ENCODE assay signal across 8 cellular contexts in the genomic region with DNA sequence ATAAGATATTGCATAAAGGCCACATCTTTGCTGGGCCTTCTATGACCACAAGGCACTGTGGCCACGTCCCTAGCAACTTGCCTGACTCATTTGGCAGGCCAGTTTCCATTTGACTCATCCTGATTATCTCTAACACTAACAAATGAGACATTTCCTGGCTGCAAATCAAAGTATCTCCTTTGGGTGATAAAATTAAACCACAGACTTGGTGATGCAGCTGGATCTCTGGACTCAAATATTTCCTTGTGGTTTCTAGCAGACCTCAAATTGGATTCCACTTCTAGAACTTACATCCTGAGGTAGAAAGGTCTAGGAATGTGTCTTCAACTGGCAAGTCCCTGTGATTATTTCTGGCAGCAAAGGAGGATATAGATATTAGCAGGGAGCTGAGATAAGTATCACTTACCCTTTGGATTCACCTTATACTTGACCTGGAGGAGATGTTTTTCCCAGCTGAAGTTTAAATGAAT.
DNase-seq lines count a peak whose midpoint lies in the region; ATAC-seq and TF ChIP-seq lines count a peak whose summit lies in the region.

No MANE protein-coding gene starts in this region.

- BruUV-seq in Calu3 (replicated peaks; lab: Mats Ljungman, UMichigan) = no TSS peak

- no peak overlapping the region for H3K4me3 ChIP-seq in CD8-positive, alpha-beta T cell (ENCODE audit: low read depth, low read length)

- intact Hi-C loops in Calu3 (cut with micrococcal nuclease; ENCODE audit: unreplicated experiment) = no loop called here
- intact Hi-C loops in left cardiac atrium (cut with DNase I) = no loop called here
- intact Hi-C loops in CD8-positive, alpha-beta T cell (cut with DNase I, micrococcal nuclease) = no loop called here

- H3K27ac ChIP-seq in CD8-positive, alpha-beta T cell (ENCODE audit: low read depth, low read length) = no peak overlapping the region

- H3K9me3 Mint-ChIP-seq in Calu3 (ENCODE audit: low read depth, unreplicated experiment) = peaks cover 2% of the 10 kb centered on the region
- peaks cover 4% of the 10 kb centered on the region for H3K9me3 Mint-ChIP-seq in CD8-positive, alpha-beta T cell
- H3K9me3 Mint-ChIP-seq in activated CD8-positive, alpha-beta T cell treated with anti-CD3 and anti-CD28 coated beads, Interleukin-2, amount 10 ng/mL, durations not matched to agents 7 days and 5 days (ENCODE audit: insufficient read depth) = no peaks in the 10 kb centered on the region

- DNase-seq in Calu3 = peak; percentile 34
- DNase-seq in OCI-M1 (lab: John Stamatoyannopoulos, UW) = peak; percentile 61
- peak; percentile 50 for DNase-seq in left cardiac atrium
- no peak for DNase-seq in CD8-positive, alpha-beta T cell
- DNase-seq in NCI-H345 treated with DMSO at 0.1 percent for 48 hours (lab: John Stamatoyannopoulos, UW; ENCODE audit: unreplicated experiment) = no peak
- no peak for DNase-seq in activated CD8-positive, alpha-beta T cell treated with anti-CD3 and anti-CD28 coated beads, Interleukin-2, amount 10 ng/mL, durations not matched to agents 7 days and 5 days
- no peak for DNase-seq in NCI-H1694 treated with DMSO at 0.1 percent for 48 hours (lab: John Stamatoyannopoulos, UW)

- H3K27me3 Mint-ChIP-seq in Calu3 (ENCODE audit: unreplicated experiment) = no peaks in the 10 kb centered on the region
- H3K27me3 Mint-ChIP-seq in CD8-positive, alpha-beta T cell (ENCODE audit: low read depth) = no peaks in the 10 kb centered on the region
- H3K27me3 Mint-ChIP-seq in activated CD8-positive, alpha-beta T cell treated with anti-CD3 and anti-CD28 coated beads, Interleukin-2, amount 10 ng/mL, durations not matched to agents 7 days and 5 days (ENCODE audit: low read depth) = no peaks in the 10 kb centered on the region

- no peaks in the 10 kb centered on the region for H3K36me3 ChIP-seq in CD8-positive, alpha-beta T cell (ENCODE audit: insufficient read depth, low read length)

- POLR2A ChIA-PET in CD8-positive, alpha-beta T cell (lab: Charles Lee) = no interaction called here
- POLR2A ChIA-PET in activated CD8-positive, alpha-beta T cell treated with anti-CD3 and anti-CD28 coated beads, Interleukin-2, amount 10 ng/mL, durations not matched to agents 7 days and 5 days (lab: Charles Lee) = no interaction called here

- H3K4me1 Mint-ChIP-seq in Calu3 (ENCODE audit: low read depth, unreplicated experiment) = peaks cover 16% of the 10 kb centered on the region
- H3K4me1 Mint-ChIP-seq in CD8-positive, alpha-beta T cell (ENCODE audit: low read depth) = no peaks in the 10 kb centered on the region
- no peaks in the 10 kb centered on the region for H3K4me1 Mint-ChIP-seq in activated CD8-positive, alpha-beta T cell treated with anti-CD3 and anti-CD28 coated beads, Interleukin-2, amount 10 ng/mL, durations not matched to agents 7 days and 5 days (ENCODE audit: low read depth)

- ATAC-seq in HG02623 (IDR thresholded peaks at IDR 0.05; ENCODE audit: unreplicated experiment) (peak; percentile 78), left cardiac atrium (peak; percentile 27 to 97)
- no peak for ATAC-seq in CD8-positive, alpha-beta T cell
- ATAC-seq in activated CD8-positive, alpha-beta T cell treated with anti-CD3 and anti-CD28 coated beads, Interleukin-2, amount 10 ng/mL, durations not matched to agents 7 days and 5 days = no peak

- no peak for TF ChIP-seq CTCF in Calu3 (IDR thresholded peaks at IDR 0.05; ENCODE audit: unreplicated experiment)
- no peak for TF ChIP-seq CTCF in CD8-positive, alpha-beta T cell (IDR thresholded peaks at IDR 0.05)

- CTCF ChIA-PET in Calu3 (lab: Charles Lee) = no interaction called here
- CTCF ChIA-PET in CD8-positive, alpha-beta T cell (lab: Charles Lee) = no interaction called here
- CTCF ChIA-PET in activated CD8-positive, alpha-beta T cell treated with anti-CD3 and anti-CD28 coated beads, Interleukin-2, amount 10 ng/mL, durations not matched to agents 7 days and 5 days (lab: Charles Lee) = no interaction called here

- peaks cover 3% of the 10 kb centered on the region for H3K9me3 ChIP-seq in CD8-positive, alpha-beta T cell (ENCODE audit: low read length)

- peak overlapping the region; percentile 58 for H3K27ac Mint-ChIP-seq in Calu3 (ENCODE audit: unreplicated experiment)
- H3K27ac Mint-ChIP-seq in CD8-positive, alpha-beta T cell = no peak overlapping the region
- no peak overlapping the region for H3K27ac Mint-ChIP-seq in activated CD8-positive, alpha-beta T cell treated with anti-CD3 and anti-CD28 coated beads, Interleukin-2, amount 10 ng/mL, durations not matched to agents 7 days and 5 days

- H3K4me1 ChIP-seq in CD8-positive, alpha-beta T cell (ENCODE audit: insufficient read depth, low read length) = no peaks in the 10 kb centered on the region

- no peaks in the 10 kb centered on the region for H3K36me3 Mint-ChIP-seq in Calu3 (ENCODE audit: insufficient read depth, unreplicated experiment)
- H3K36me3 Mint-ChIP-seq in CD8-positive, alpha-beta T cell = no peaks in the 10 kb centered on the region
- no peaks in the 10 kb centered on the region for H3K36me3 Mint-ChIP-seq in activated CD8-positive, alpha-beta T cell treated with anti-CD3 and anti-CD28 coated beads, Interleukin-2, amount 10 ng/mL, durations not matched to agents 7 days and 5 days (ENCODE audit: low read depth)

- no peaks in the 10 kb centered on the region for H3K27me3 ChIP-seq in CD8-positive, alpha-beta T cell (ENCODE audit: insufficient read depth, low read length)

- no peak overlapping the region for H3K4me3 Mint-ChIP-seq in Calu3 (ENCODE audit: low read depth, unreplicated experiment)
- no peak overlapping the region for H3K4me3 Mint-ChIP-seq in CD8-positive, alpha-beta T cell
- no peak overlapping the region for H3K4me3 Mint-ChIP-seq in activated CD8-positive, alpha-beta T cell treated with anti-CD3 and anti-CD28 coated beads, Interleukin-2, amount 10 ng/mL, durations not matched to agents 7 days and 5 days

Comparison
In these comparisons a context has a peak if more than half of its experiments do, and no peak if none do; other contexts are left out.
1. DNase-seq: peak in Calu3 (single experiment), OCI-M1 (single experiment) and left cardiac atrium (single experiment); none in CD8-positive, alpha-beta T cell (0 of 7), NCI-H345 treated with DMSO at 0.1 percent for 48 hours (single experiment), activated CD8-positive, alpha-beta T cell treated with anti-CD3 and anti-CD28 coated beads, Interleukin-2, amount 10 ng/mL, durations not matched to agents 7 days and 5 days (single experiment) and NCI-H1694 treated with DMSO at 0.1 percent for 48 hours (single experiment).
2. ATAC-seq: peak in HG02623 (single experiment) and left cardiac atrium (2 of 2); none in CD8-positive, alpha-beta T cell (single experiment) and activated CD8-positive, alpha-beta T cell treated with anti-CD3 and anti-CD28 coated beads, Interleukin-2, amount 10 ng/mL, durations not matched to agents 7 days and 5 days (single experiment).